Comparison of ENCODE assay signal across 22 cellular contexts in genomic region chr2:188666503-188666902, GRCh38.
"Had no signal": no experiment of that assay in that cellular context is flagged by ENCODE, and none has a peak within 500 bp of the region (broad histone marks: within the 10 kb centered on the region; RNA-seq: fewer than 3 reads in every experiment).

No MANE protein-coding gene starts in this region.

- H3K36me3 ChIP-seq: SJSA1 had no signal

- H3K27ac ChIP-seq: HL-60, SJSA1, SK-N-MC had no signal

- H3K9me3 ChIP-seq: SJSA1 had no signal

- DNase-seq: KBM-7, MV-4-11, NCI-H1048, NCI-H1105 treated with DMSO at 0.1 percent for 48 hours, NCI-H1417 treated with DMSO at 0.1 percent for 48 hours, NCI-H146, NCI-H187, NCI-H2029, NCI-H2081 treated with DMSO at 0.1 percent for 48 hours, NCI-H2171, NCI-H226, NCI-H446, NCI-H510A, NCI-H524 treated with DMSO at 0.1 percent for 48 hours, NCI-H69, NCI-H774, Right ventricle myocardium superior, RPMI8226, SIG-M5 had no signal

- H3K27me3 ChIP-seq: SJSA1 had no signal

- H3K4me3 ChIP-seq: SJSA1, SK-N-MC had no signal
